Comparison of ENCODE assay signal across 17 cellular contexts in the genomic region with DNA sequence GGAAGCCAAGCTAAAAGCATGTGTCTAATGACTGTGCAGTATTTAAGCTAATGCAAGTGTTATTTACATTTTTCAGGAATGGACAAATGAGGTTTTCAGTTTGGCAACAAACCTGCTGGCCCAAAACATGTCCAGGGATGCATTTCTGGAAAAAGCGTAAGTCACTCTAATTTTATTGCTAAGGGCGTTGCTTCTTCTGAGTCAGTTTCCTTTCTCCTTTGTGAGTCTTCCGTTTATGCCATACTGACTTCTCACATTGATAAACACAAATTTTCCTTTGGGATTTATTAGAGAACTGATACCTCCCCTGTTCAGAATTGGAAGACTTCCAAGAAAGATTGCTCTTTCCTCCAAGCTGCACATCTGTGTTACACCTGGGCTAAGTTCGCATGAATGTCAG.
A peak's percentile ranks its signal among the peaks of the same experiment; 100 is the strongest.
DNase-seq lines count a peak whose midpoint lies in the region; ATAC-seq and TF ChIP-seq lines count a peak whose summit lies in the region.
"Had no signal": no experiment of that assay in that cellular context is flagged by ENCODE, and none has a peak within 500 bp of the region (broad histone marks: within the 10 kb centered on the region; RNA-seq: fewer than 3 reads in every experiment).

No MANE protein-coding gene starts in this region.

- CTCF ChIA-PET in MCF 10A (lab: Yijun Ruan, JAX), result interaction anchor here (0.6 to 2.0 kb wide), 3 partner anchors 12 to 1181 kb away, joined by 3 to 6 read pairs (median 4); no protein-coding TSS in a partner anchor
- CTCF ChIA-PET in OCI-LY7 (lab: Charles Lee; ENCODE audit: unreplicated experiment), result no interaction called here

- peak overlapping the region; percentile 87 for H3K27ac Mint-ChIP-seq in MCF 10A (ENCODE audit: low read depth, unreplicated experiment)
- H3K27ac Mint-ChIP-seq: natural killer cell treated with Interleukin-12 subunit alpha and Interleukin-12 subunit beta and Interleukin-15 and Interleukin-18, amount 100 ng/mL, for 72 hours; T-helper 1 cell treated with Interleukin-12 subunit alpha and Interleukin-12 subunit beta and Interleukin-4 antibody, amounts not matched to agents 30 μg/mL and 1 μg/mL, for 36 hours had no signal

- intact Hi-C loops in MCF 10A (cut with micrococcal nuclease) (no loop called here), breast epithelium (cut with DNase I; ENCODE audit: low total_unique reads) (no loop called here), OCI-LY7 (cut with micrococcal nuclease; ENCODE audit: unreplicated experiment) (no loop called here)

- TF ChIP-seq POLR2A in breast epithelium (IDR thresholded peaks at IDR 0.05), result no peak

- H2AFZ ChIP-seq in OCI-LY7 (ENCODE audit: low read length), result no peak overlapping the region

- H3K4me3 ChIP-seq in breast epithelium, result no peak overlapping the region
- no peak overlapping the region for H3K4me3 ChIP-seq in SJSA1
- H3K4me3 ChIP-seq in fibroblast of villous mesenchyme (ENCODE audit: low read depth, low read length), result no peak overlapping the region
- no peak overlapping the region for H3K4me3 ChIP-seq in subcutaneous abdominal adipose tissue (ENCODE audit: low read depth in 1 of 5, low read length in 5 of 5)
- H3K4me3 ChIP-seq in OCI-LY7 (ENCODE audit: low read depth, low read length, poor library complexity, severe bottlenecking), result no peak overlapping the region
- H3K4me3 ChIP-seq: HAP-1, upper lobe of right lung had no signal

- no peak overlapping the region for H3K4me2 ChIP-seq in OCI-LY7 (ENCODE audit: low read length)

- H3K9me3 Mint-ChIP-seq in MCF 10A (ENCODE audit: unreplicated experiment), result no peaks in the 10 kb centered on the region
- H3K9me3 Mint-ChIP-seq: natural killer cell treated with Interleukin-12 subunit alpha and Interleukin-12 subunit beta and Interleukin-15 and Interleukin-18, amount 100 ng/mL, for 72 hours; T-helper 1 cell treated with Interleukin-12 subunit alpha and Interleukin-12 subunit beta and Interleukin-4 antibody, amounts not matched to agents 30 μg/mL and 1 μg/mL, for 36 hours had no signal

- H3K36me3 ChIP-seq in breast epithelium (no peaks in the 10 kb centered on the region), SJSA1 (0 out of 2 replicates have a peak, but pooled peaks cover 3% of the 10 kb centered on the region), subcutaneous abdominal adipose tissue (ENCODE audit: control insufficient read depth in 5 of 5, insufficient read depth in 5 of 5, low read length in 5 of 5) (no peaks in the 10 kb centered on the region), OCI-LY7 (ENCODE audit: insufficient read depth, low read length) (peaks cover 11% of the 10 kb centered on the region; the same call in 1 of the 2 replicates)
- H3K36me3 ChIP-seq: HAP-1, upper lobe of right lung had no signal

- ATAC-seq in GM18868 (IDR thresholded peaks at IDR 0.05; ENCODE audit: unreplicated experiment), result no peak
- ATAC-seq: left colon; natural killer cell treated with Interleukin-12 subunit alpha and Interleukin-12 subunit beta and Interleukin-15 and Interleukin-18, amount 100 ng/mL, for 72 hours; upper lobe of right lung had no signal

- H3K9me2 ChIP-seq in OCI-LY7 (ENCODE audit: insufficient read depth, low read length), result no peaks in the 10 kb centered on the region

- BruUV-seq in MCF 10A (replicated peaks; lab: Mats Ljungman, UMichigan) (no TSS peak), OCI-LY7 (replicated peaks; lab: Mats Ljungman, UMichigan) (no TSS peak)

- POLR2A ChIA-PET in MCF 10A (lab: Yijun Ruan, JAX), result interaction anchor here (0.6 to 1.2 kb wide), 3 partner anchors 17 to 1995 kb away, joined by 3 to 4 read pairs (median 4); no protein-coding TSS in a partner anchor
- POLR2A ChIA-PET in OCI-LY7 (lab: Charles Lee), result no interaction called here

- no peak overlapping the region for H3K27ac ChIP-seq in breast epithelium
- peak overlapping the region; percentile 97 for H3K27ac ChIP-seq in SJSA1
- peak overlapping the region; percentile 57 for H3K27ac ChIP-seq in subcutaneous abdominal adipose tissue (ENCODE audit: low read depth, low read length)
- H3K27ac ChIP-seq in OCI-LY7 (ENCODE audit: low read depth, low read length, poor library complexity, severe bottlenecking), result no peak overlapping the region
- H3K27ac ChIP-seq: upper lobe of right lung had no signal

- peaks cover 38% of the 10 kb centered on the region for H3K4me1 Mint-ChIP-seq in MCF 10A (ENCODE audit: insufficient read depth, unreplicated experiment)

- no peaks in the 10 kb centered on the region for H3K36me3 Mint-ChIP-seq in MCF 10A (ENCODE audit: insufficient read depth, unreplicated experiment)

- H3K4me1 ChIP-seq in breast epithelium (no peaks in the 10 kb centered on the region), SJSA1 (replicated peaks) (peaks cover 35% of the 10 kb centered on the region), subcutaneous abdominal adipose tissue (ENCODE audit: control insufficient read depth in 5 of 5, insufficient read depth in 5 of 5, low read length in 5 of 5) (peaks cover 0 to 30% (median 5%) of the 10 kb centered on the region in 5 donors), OCI-LY7 (ENCODE audit: insufficient read depth, low read length, poor library complexity, severe bottlenecking) (peaks cover 10% of the 10 kb centered on the region)
- H3K4me1 ChIP-seq: HAP-1, upper lobe of right lung had no signal

- no peaks in the 10 kb centered on the region for H3K27me3 Mint-ChIP-seq in MCF 10A (ENCODE audit: insufficient read depth, unreplicated experiment)
- H3K27me3 Mint-ChIP-seq: natural killer cell treated with Interleukin-12 subunit alpha and Interleukin-12 subunit beta and Interleukin-15 and Interleukin-18, amount 100 ng/mL, for 72 hours had no signal

- no peak overlapping the region for H3K9ac ChIP-seq in subcutaneous abdominal adipose tissue (ENCODE audit: low read length in 5 of 5)

- no peaks in the 10 kb centered on the region for H3K27me3 ChIP-seq in breast epithelium
- H3K27me3 ChIP-seq in SJSA1 (replicated peaks), result no peaks in the 10 kb centered on the region
- H3K27me3 ChIP-seq in subcutaneous abdominal adipose tissue (ENCODE audit: control insufficient read depth in 5 of 5, insufficient read depth in 4 of 5, low read length in 5 of 5), result no peaks in the 10 kb centered on the region
- H3K27me3 ChIP-seq: upper lobe of right lung had no signal

- H3K4me3 Mint-ChIP-seq in MCF 10A (ENCODE audit: unreplicated experiment), result no peak overlapping the region
- H3K4me3 Mint-ChIP-seq: natural killer cell treated with Interleukin-12 subunit alpha and Interleukin-12 subunit beta and Interleukin-15 and Interleukin-18, amount 100 ng/mL, for 72 hours; T-helper 1 cell treated with Interleukin-12 subunit alpha and Interleukin-12 subunit beta and Interleukin-4 antibody, amounts not matched to agents 30 μg/mL and 1 μg/mL, for 36 hours had no signal

- H4K20me1 ChIP-seq in OCI-LY7 (ENCODE audit: insufficient read depth, low read length), result no peaks in the 10 kb centered on the region

- DNase-seq in MCF 10A (ENCODE audit: unreplicated experiment), result peak; percentile 60
- DNase-seq in breast epithelium (ENCODE audit: low spot score in 2 of 2), result no peak
- DNase-seq in SJSA1 (ENCODE audit: low read depth in 1 of 2, low spot score in 2 of 2), result peak; percentile 50 to 89
- peak; percentile 94 for DNase-seq in fibroblast of villous mesenchyme (ENCODE audit: low read depth)
- DNase-seq in OCI-LY7 (ENCODE audit: low spot score), result no peak
- no peak for DNase-seq in stimulated activated CD4-positive, alpha-beta T cell treated with anti-CD3 and anti-CD28 coated beads, Interleukin-4, amount 100 ng/mL, for 24 hours
- DNase-seq: 8988T; activated CD4-positive, alpha-beta T cell treated with anti-CD3 and anti-CD28 coated beads, Interleukin-2, amount 50 U/mL, for 4 hours; activated gamma-delta T cell treated with Interleukin-2 at 50 U/mL for 16 hours; left colon; NCI-H1436 treated with DMSO at 0.1 percent for 48 hours; upper lobe of right lung had no signal

- no peak for TF ChIP-seq CTCF in MCF 10A (IDR thresholded peaks at IDR 0.05; ENCODE audit: unreplicated experiment)
- TF ChIP-seq CTCF in breast epithelium (IDR thresholded peaks at IDR 0.05), result no peak
- no peak for TF ChIP-seq CTCF in fibroblast of villous mesenchyme (IDR thresholded peaks at IDR 0.05; ENCODE audit: insufficient read depth, low read depth, low read length)
- TF ChIP-seq CTCF in OCI-LY7 (conservative IDR thresholded peaks at IDR 0.05; ENCODE audit: low read length), result no peak

- H3K79me2 ChIP-seq in OCI-LY7 (ENCODE audit: insufficient read depth, low read depth, low read length), result no peaks in the 10 kb centered on the region

- no peaks in the 10 kb centered on the region for H3K9me3 ChIP-seq in breast epithelium
- H3K9me3 ChIP-seq in SJSA1 (replicated peaks), result no peaks in the 10 kb centered on the region
- no peaks in the 10 kb centered on the region for H3K9me3 ChIP-seq in subcutaneous abdominal adipose tissue (ENCODE audit: control insufficient read depth in 5 of 5, low read length in 5 of 5)
- H3K9me3 ChIP-seq in OCI-LY7 (ENCODE audit: low read length), result no peaks in the 10 kb centered on the region
- H3K9me3 ChIP-seq: HAP-1, upper lobe of right lung had no signal

Comparison
In these comparisons a context has a peak if more than half of its experiments do, and no peak if none do; other contexts are left out.
1. DNase-seq: peak in MCF 10A (single experiment), SJSA1 (2 of 2) and fibroblast of villous mesenchyme (single experiment); none in breast epithelium (0 of 2), OCI-LY7 (single experiment) and stimulated activated CD4-positive, alpha-beta T cell treated with anti-CD3 and anti-CD28 coated beads, Interleukin-4, amount 100 ng/mL, for 24 hours (single experiment).
2. H3K27ac ChIP-seq: peak in SJSA1 (single experiment) and subcutaneous abdominal adipose tissue (single experiment); none in breast epithelium (0 of 2) and OCI-LY7 (single experiment).